In the genomic region with DNA sequence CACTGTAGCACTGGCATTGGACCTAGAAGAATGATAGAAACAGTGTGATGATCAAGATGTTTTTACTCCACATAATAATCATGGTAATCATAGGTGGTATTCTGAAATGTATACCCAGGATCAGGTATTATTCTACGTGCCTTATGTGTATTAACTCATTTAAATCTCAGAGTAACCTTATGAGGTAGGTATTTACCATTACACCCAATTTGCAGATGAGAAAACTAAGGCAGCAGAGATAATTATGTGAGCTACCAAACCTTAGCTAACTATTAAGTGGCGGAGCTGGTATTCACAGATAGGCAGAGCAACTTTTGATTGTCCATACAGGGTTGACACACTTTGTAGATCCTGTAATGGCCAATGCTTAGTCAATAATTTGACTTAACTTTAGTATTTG, we compare ENCODE assay signal across 13 cellular contexts. TPM values are rescaled to one million over a fixed set of nuclear protein-coding genes. Genes with fewer than 3 reads are reported as not detected.
DNase-seq lines count a peak whose midpoint lies in the region; ATAC-seq and TF ChIP-seq lines count a peak whose summit lies in the region.
"Had no signal": no experiment of that assay in that cellular context is flagged by ENCODE, and none has a peak within 500 bp of the region (broad histone marks: within the 10 kb centered on the region; RNA-seq: fewer than 3 reads in every experiment).

No MANE protein-coding gene starts in this region.

- peaks cover 0 to 7% (median 4%) of the 10 kb centered on the region in 3 donors for H3K36me3 Mint-ChIP-seq in CD8-positive, alpha-beta memory T cell
- H3K36me3 Mint-ChIP-seq in IgD-negative memory B cell = peaks cover 1% of the 10 kb centered on the region
- peaks cover 33% of the 10 kb centered on the region for H3K36me3 Mint-ChIP-seq in central memory CD8-positive, alpha-beta T cell (ENCODE audit: insufficient read depth)
- no peaks in the 10 kb centered on the region for H3K36me3 Mint-ChIP-seq in neural crest cell (ENCODE audit: low read depth)

- H3K9me3 Mint-ChIP-seq in CD8-positive, alpha-beta memory T cell = peaks cover 0 to 1% (median 0%) of the 10 kb centered on the region in 5 donors
- H3K9me3 Mint-ChIP-seq in IgD-negative memory B cell = no peaks in the 10 kb centered on the region
- no peaks in the 10 kb centered on the region for H3K9me3 Mint-ChIP-seq in central memory CD8-positive, alpha-beta T cell
- no peaks in the 10 kb centered on the region for H3K9me3 Mint-ChIP-seq in neural crest cell

- H3K27ac Mint-ChIP-seq in CD8-positive, alpha-beta memory T cell = peak overlapping the region in 5 of 8 donors; percentile 29 to 98 (median 97)
- H3K27ac Mint-ChIP-seq in IgD-negative memory B cell = peak overlapping the region; percentile 59 to 78 (median 66)
- H3K27ac Mint-ChIP-seq in central memory CD8-positive, alpha-beta T cell (ENCODE audit: low read depth) = no peak overlapping the region
- H3K27ac Mint-ChIP-seq in neural crest cell (ENCODE audit: unreplicated experiment) = no peak overlapping the region

- TF ChIP-seq CTCF in neural crest cell (conservative IDR thresholded peaks at IDR 0.05) = no peak

- H3K4me3 ChIP-seq in CD8-positive, alpha-beta memory T cell (ENCODE audit: low read length) = no peak overlapping the region
- H3K4me3 ChIP-seq: smooth muscle cell had no signal

- CTCF ChIA-PET in CD8-positive, alpha-beta memory T cell (lab: Charles Lee) = no interaction called here

- peaks cover 0 to 5% of the 10 kb centered on the region in 2 donors for H3K27me3 Mint-ChIP-seq in CD8-positive, alpha-beta memory T cell
- H3K27me3 Mint-ChIP-seq in IgD-negative memory B cell (peaks cover 1% of the 10 kb centered on the region), neural crest cell (ENCODE audit: low read depth) (peaks cover 46% of the 10 kb centered on the region)
- no peaks in the 10 kb centered on the region for H3K27me3 Mint-ChIP-seq in central memory CD8-positive, alpha-beta T cell

- peak overlapping the region; percentile 94 to 99 (median 98) for H3K4me3 Mint-ChIP-seq in CD8-positive, alpha-beta memory T cell
- H3K4me3 Mint-ChIP-seq in IgD-negative memory B cell (peak overlapping the region; percentile 97 to 99 (median 98)), neural crest cell (peak overlapping the region; percentile 96)
- H3K4me3 Mint-ChIP-seq in central memory CD8-positive, alpha-beta T cell = peak overlapping the region; percentile 98

- peaks cover 49 to 63% (median 51%) of the 10 kb centered on the region in 3 donors for H3K4me1 Mint-ChIP-seq in CD8-positive, alpha-beta memory T cell
- H3K4me1 Mint-ChIP-seq in IgD-negative memory B cell (peaks cover 45 to 58% (median 49%) of the 10 kb centered on the region in 3 donors), neural crest cell (peaks cover 17% of the 10 kb centered on the region)
- peaks cover 49% of the 10 kb centered on the region for H3K4me1 Mint-ChIP-seq in central memory CD8-positive, alpha-beta T cell

- H3K27ac ChIP-seq in CD8-positive, alpha-beta memory T cell (ENCODE audit: low read depth, low read length) = no peak overlapping the region

- intact Hi-C loops in left colon (cut with DNase I, micrococcal nuclease) = no loop called here

- ATAC-seq in central memory CD8-positive, alpha-beta T cell (replicated peaks; ENCODE audit: extremely low read depth, poor library complexity, severe bottlenecking) = no peak
- ATAC-seq in left colon (no peak), GM18868 (IDR thresholded peaks at IDR 0.05; ENCODE audit: unreplicated experiment) (no peak)

- DNase-seq in CD8-positive, alpha-beta memory T cell = no peak
- no peak for DNase-seq in central memory CD8-positive, alpha-beta T cell (ENCODE audit: low spot score in 2 of 2)
- DNase-seq in neural crest cell (ENCODE audit: low read depth, low spot score) = no peak
- DNase-seq in left colon = no peak
- DNase-seq in anterior cingulate cortex (lab: John Stamatoyannopoulos, UW) = no peak
- DNase-seq: AML-193; aorta; NCI-H82; stimulated activated CD4-positive, alpha-beta T cell treated with anti-CD3 and anti-CD28 coated beads, Interleukin-4, amount 100 ng/mL, for 4 hours had no signal

- POLR2A ChIA-PET in CD8-positive, alpha-beta memory T cell (lab: Charles Lee) = interaction anchor here (0.6 kb wide), 1 partner anchor 43 kb away, joined by 4 read pairs; no protein-coding TSS in a partner anchor

- H3K4me1 ChIP-seq in CD8-positive, alpha-beta memory T cell (ENCODE audit: insufficient read depth, low read length) = peaks cover 18% of the 10 kb centered on the region

- H3K9me3 ChIP-seq in CD8-positive, alpha-beta memory T cell (ENCODE audit: low read length) = no peaks in the 10 kb centered on the region

- H3K27me3 ChIP-seq in CD8-positive, alpha-beta memory T cell (ENCODE audit: insufficient read depth, low read length, poor library complexity, severe bottlenecking) = no peaks in the 10 kb centered on the region

- H3K36me3 ChIP-seq in CD8-positive, alpha-beta memory T cell (ENCODE audit: insufficient read depth, low read length) = no peaks in the 10 kb centered on the region

RNA-seq across cellular contexts. Expression of gene CAMK1D, which starts 2.5 kb away (rescaled TPM):
- 10 to 100 TPM in 1 of 2 experiments, 1 to 10 TPM in 1; 8.9 to 10.0 TPM for total RNA-seq in CD8-positive, alpha-beta memory T cell
- 15.1 TPM for polyA plus RNA-seq in CD8-positive, alpha-beta memory T cell
- polyA plus RNA-seq in IgD-negative memory B cell = 41.4 TPM
- total RNA-seq in neural crest cell = 6.4 and 6.5 TPM in 2 replicates
- 10 to 100 TPM; 42.5 to 50.7 TPM for total RNA-seq in left colon
- total RNA-seq: RPMI7951 had no signal

Comparison
In these comparisons a context has a peak if more than half of its experiments do, and no peak if none do; other contexts are left out.
1. H3K27ac Mint-ChIP-seq: peak in CD8-positive, alpha-beta memory T cell (5 of 8) and IgD-negative memory B cell (3 of 3); none in central memory CD8-positive, alpha-beta T cell (single experiment) and neural crest cell (single experiment).
2. Peak in every context shown above with its lines, with median percentiles within 50 percentile points of each other: H3K4me3 Mint-ChIP-seq.